In the genomic region with DNA sequence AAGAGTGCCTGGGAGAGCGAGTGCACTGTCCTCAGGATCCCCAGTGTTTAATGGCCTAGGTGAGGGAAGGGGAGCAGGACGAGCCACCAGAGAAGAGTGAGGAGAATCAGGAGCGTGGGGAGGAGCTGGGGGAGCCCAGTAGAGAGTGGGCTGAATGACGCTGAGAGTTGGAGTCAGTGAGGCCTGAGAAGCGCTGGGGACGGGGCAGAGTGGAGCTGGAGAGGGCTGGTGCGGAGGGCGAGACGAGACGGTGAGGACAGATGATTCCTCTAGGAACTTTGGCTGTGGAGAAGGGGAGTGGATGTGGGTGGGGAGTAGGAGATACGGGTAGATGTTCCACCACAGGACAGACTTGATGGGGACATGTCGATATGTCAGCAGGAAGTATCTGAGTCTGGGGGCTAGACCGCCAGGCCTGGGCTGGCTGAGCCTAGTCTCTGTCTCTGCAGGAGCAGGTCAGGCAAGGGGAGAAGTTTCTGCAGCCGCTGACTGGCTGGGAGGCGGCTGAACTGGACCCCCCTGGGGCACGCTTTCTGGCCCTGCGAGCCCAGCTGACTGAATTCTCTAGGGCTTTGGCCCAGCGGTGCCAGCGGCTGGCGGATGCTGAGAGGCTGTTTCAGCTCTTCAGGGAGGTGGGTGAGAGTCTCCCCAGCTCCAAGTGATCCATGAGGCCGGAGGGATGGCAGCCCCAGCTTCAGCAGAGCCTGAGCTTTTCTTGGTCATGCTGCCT, we compare ENCODE assay signal across 20 cellular contexts. TPM values are rescaled to one million over a fixed set of nuclear protein-coding genes. Genes with fewer than 3 reads are reported as not detected.
DNase-seq lines count a peak whose midpoint lies in the region; ATAC-seq, FAIRE-seq and TF ChIP-seq lines count a peak whose summit lies in the region.
"Had no signal": no experiment of that assay in that cellular context is flagged by ENCODE, and none has a peak within 500 bp of the region (broad histone marks: within the 10 kb centered on the region; RNA-seq: fewer than 3 reads in every experiment).

No MANE protein-coding gene starts in this region.

- POLR2A ChIA-PET in HEK293 (lab: Yijun Ruan, JAX) (interaction anchor here (0.5 kb wide), 2 partner anchors 36 to 138 kb away, joined by 3 to 5 read pairs; no protein-coding TSS in a partner anchor), PC-3 (lab: Charles Lee; ENCODE audit: unreplicated experiment) (no interaction called here)

- no peak overlapping the region for H3K4me3 Mint-ChIP-seq in astrocyte (ENCODE audit: unreplicated experiment)
- H3K4me3 Mint-ChIP-seq: HFFc6 had no signal

- no peaks in the 10 kb centered on the region for H3K9me3 ChIP-seq in HEK293 (ENCODE audit: control insufficient read depth, insufficient read depth, low read depth, low read length)
- H3K9me3 ChIP-seq in astrocyte (ENCODE audit: insufficient read depth, low read depth, low read length): no peaks in the 10 kb centered on the region
- no peaks in the 10 kb centered on the region for H3K9me3 ChIP-seq in parathyroid adenoma (ENCODE audit: control insufficient read depth, low read length)
- H3K9me3 ChIP-seq in PC-3 (ENCODE audit: low read length): no peaks in the 10 kb centered on the region
- H3K9me3 ChIP-seq in vagina: no peaks in the 10 kb centered on the region
- H3K9me3 ChIP-seq: MG63, SK-N-SH had no signal

- H3K27ac ChIP-seq in HEK293 (ENCODE audit: extremely low read depth, low read depth, low read length) (no peak overlapping the region), astrocyte (ENCODE audit: low read depth, low read length) (no peak overlapping the region), parathyroid adenoma (peak overlapping the region; percentile 15), PC-3 (ENCODE audit: low read length) (no peak overlapping the region), vagina (no peak overlapping the region)
- H3K27ac ChIP-seq: 22Rv1, KMS-11 had no signal

- H2AFZ ChIP-seq in astrocyte (ENCODE audit: low read depth, low read length) (no peak overlapping the region), parathyroid adenoma (no peak overlapping the region), PC-3 (ENCODE audit: low read length) (no peak overlapping the region)

- intact Hi-C loops in PC-3 (cut with micrococcal nuclease): no loop called here
- intact Hi-C loops in vagina (cut with DNase I): no loop called here

- no peaks in the 10 kb centered on the region for H3F3A ChIP-seq in PC-3 (ENCODE audit: low read length, unreplicated experiment)

- H3K4me1 Mint-ChIP-seq in astrocyte (ENCODE audit: low read depth, unreplicated experiment): peaks cover 12% of the 10 kb centered on the region

- no peak for TF ChIP-seq CTCF in HEK293 (tag by site-specific recombination; IDR thresholded peaks at IDR 0.05)
- TF ChIP-seq CTCF in astrocyte (IDR thresholded peaks at IDR 0.05; ENCODE audit: insufficient read depth, low read depth, low read length): no peak
- no peak for TF ChIP-seq CTCF in parathyroid adenoma (IDR thresholded peaks at IDR 0.05)
- no peak for TF ChIP-seq CTCF in PC-3 (conservative IDR thresholded peaks at IDR 0.05; ENCODE audit: low read depth, low read length)
- TF ChIP-seq CTCF in vagina (IDR thresholded peaks at IDR 0.05): no peak

- H4K20me1 ChIP-seq in astrocyte (ENCODE audit: insufficient read depth, low read length) (no peaks in the 10 kb centered on the region), PC-3 (ENCODE audit: low read length) (no peaks in the 10 kb centered on the region)

- FAIRE-seq in astrocyte (lab: Jason Lieb, UNC): no peak

- H3K4me1 ChIP-seq in HEK293 (ENCODE audit: control insufficient read depth, insufficient read depth, low read length) (no peaks in the 10 kb centered on the region), astrocyte (ENCODE audit: insufficient read depth, low read length) (peaks cover under 1% of the 10 kb centered on the region), parathyroid adenoma (peaks cover 7% of the 10 kb centered on the region), PC-3 (ENCODE audit: insufficient read depth, low read length) (no peaks in the 10 kb centered on the region; the same call in 1 of the 2 replicates), vagina (peaks cover 4% of the 10 kb centered on the region)

- H3K4me3 ChIP-seq in HEK293 (ENCODE audit: low read depth, low read length) (no peak overlapping the region), astrocyte (ENCODE audit: insufficient read depth, low read depth, low read length) (no peak overlapping the region), parathyroid adenoma (ENCODE audit: low read depth, low read length) (no peak overlapping the region), PC-3 (ENCODE audit: low read length) (no peak overlapping the region), vagina (no peak overlapping the region)
- H3K4me3 ChIP-seq: MG63 had no signal

- H3K4me2 ChIP-seq in astrocyte (ENCODE audit: low read length): no peak overlapping the region
- H3K4me2 ChIP-seq in parathyroid adenoma (ENCODE audit: low read length): no peak overlapping the region
- no peak overlapping the region for H3K4me2 ChIP-seq in PC-3 (ENCODE audit: low read length)
- H3K4me2 ChIP-seq: KMS-11, SK-N-SH had no signal

- no TSS peak for BruUV-seq in PC-3 (replicated peaks; lab: Mats Ljungman, UMichigan)

- DNase-seq in DMS79 treated with DMSO at 0.1 percent for 48 hours (lab: John Stamatoyannopoulos, UW) (peak; percentile 35), DMS79 (lab: John Stamatoyannopoulos, UW) (no peak), astrocyte (ENCODE audit: low read depth) (no peak), NCI-H1105 treated with DMSO at 0.1 percent for 48 hours (lab: John Stamatoyannopoulos, UW) (no peak), PC-3 (no peak), vagina (ENCODE audit: extremely low spot score in 2 of 2) (no peak)
- DNase-seq: DND-41, GF-D8, GOT3, MG63, NCI-H187 treated with DMSO at 0.1 percent for 48 hours, NCI-H524 treated with DMSO at 0.1 percent for 48 hours, Right ventricle myocardium superior had no signal

- H3K36me3 Mint-ChIP-seq in astrocyte (ENCODE audit: low read depth, unreplicated experiment): peaks cover 6% of the 10 kb centered on the region

- no peaks in the 10 kb centered on the region for H3K9me2 ChIP-seq in PC-3 (replicated peaks; ENCODE audit: low read length)
- H3K9me2 ChIP-seq: SK-N-SH had no signal

- H3K79me2 ChIP-seq in astrocyte (ENCODE audit: insufficient read depth, low read length): no peaks in the 10 kb centered on the region
- no peaks in the 10 kb centered on the region for H3K79me2 ChIP-seq in parathyroid adenoma
- no peaks in the 10 kb centered on the region for H3K79me2 ChIP-seq in PC-3 (ENCODE audit: low read length)

- no peak for TF ChIP-seq POLR2A in vagina (IDR thresholded peaks at IDR 0.05)

- CTCF ChIA-PET in HEK293 (lab: Yijun Ruan, JAX) (interaction anchor here (0.6 to 3.8 kb wide), 19 partner anchors 9 to 1651 kb away, joined by 3 to 26 read pairs (median 4); partner anchors contain the start of genes KCTD19, LRRC36 and SLC9A5), PC-3 (lab: Charles Lee) (interaction anchor here (1.5 kb wide), 1 partner anchor 23 kb away, joined by 18 read pairs; no protein-coding TSS in a partner anchor)

- peak overlapping the region; percentile 42 for H3K27ac Mint-ChIP-seq in astrocyte (ENCODE audit: unreplicated experiment)
- H3K27ac Mint-ChIP-seq: HFFc6 had no signal

- ATAC-seq in PC-3: no peak

- H3K9ac ChIP-seq in astrocyte (ENCODE audit: low read length) (no peak overlapping the region), parathyroid adenoma (no peak overlapping the region), PC-3 (ENCODE audit: low read length) (no peak overlapping the region)
- H3K9ac ChIP-seq: KMS-11, SK-N-SH had no signal

- peaks cover 31% of the 10 kb centered on the region for H3K27me3 Mint-ChIP-seq in astrocyte (ENCODE audit: low read depth, unreplicated experiment)

- H3K36me3 ChIP-seq in HEK293 (ENCODE audit: control insufficient read depth in 2 of 2, insufficient read depth in 1 of 2, low read length in 2 of 2) (peaks cover 0 to 44% of the 10 kb centered on the region in 2 experiments; a peak in 1 of 3 replicates), astrocyte (ENCODE audit: insufficient read depth, low read length) (no peaks in the 10 kb centered on the region), parathyroid adenoma (ENCODE audit: control insufficient read depth, insufficient read depth, low read length) (no peaks in the 10 kb centered on the region), PC-3 (ENCODE audit: low read depth, low read length) (no peaks in the 10 kb centered on the region), vagina (no peaks in the 10 kb centered on the region)

- H3K27me3 ChIP-seq in astrocyte (ENCODE audit: insufficient read depth, low read length) (no peaks in the 10 kb centered on the region), parathyroid adenoma (ENCODE audit: control insufficient read depth, insufficient read depth, low read length) (no peaks in the 10 kb centered on the region), PC-3 (ENCODE audit: low read length) (no peaks in the 10 kb centered on the region), vagina (no peaks in the 10 kb centered on the region)
- H3K27me3 ChIP-seq: MG63 had no signal

- H3K9me3 Mint-ChIP-seq in astrocyte (ENCODE audit: unreplicated experiment): peaks cover 3% of the 10 kb centered on the region
- H3K9me3 Mint-ChIP-seq: HFFc6 had no signal

TF ChIP-seq in HEK293, 187 proteins besides CTCF, POLR2A, EP300 and RAD21 (continues in another document):
- TF ChIP-seq, protein P1, sequence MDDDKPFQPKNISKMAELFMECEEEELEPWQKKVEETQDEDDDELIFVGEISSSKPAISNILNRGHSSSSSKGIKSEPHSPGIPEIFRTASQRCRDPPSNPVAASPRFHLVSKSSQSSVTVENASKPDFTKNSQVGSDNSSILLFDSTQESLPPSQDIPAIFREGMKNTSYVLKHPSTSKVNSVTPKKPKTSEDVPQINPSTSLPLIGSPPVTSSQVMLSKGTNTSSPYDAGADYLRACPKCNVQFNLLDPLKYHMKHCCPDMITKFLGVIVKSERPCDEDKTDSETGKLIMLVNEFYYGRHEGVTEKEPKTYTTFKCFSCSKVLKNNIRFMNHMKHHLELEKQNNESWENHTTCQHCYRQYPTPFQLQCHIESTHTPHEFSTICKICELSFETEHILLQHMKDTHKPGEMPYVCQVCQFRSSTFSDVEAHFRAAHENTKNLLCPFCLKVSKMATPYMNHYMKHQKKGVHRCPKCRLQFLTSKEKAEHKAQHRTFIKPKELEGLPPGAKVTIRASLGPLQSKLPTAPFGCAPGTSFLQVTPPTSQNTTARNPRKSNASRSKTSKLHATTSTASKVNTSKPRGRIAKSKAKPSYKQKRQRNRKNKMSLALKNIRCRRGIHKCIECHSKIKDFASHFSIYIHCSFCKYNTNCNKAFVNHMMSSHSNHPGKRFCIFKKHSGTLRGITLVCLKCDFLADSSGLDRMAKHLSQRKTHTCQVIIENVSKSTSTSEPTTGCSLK (tag by site-specific recombination; IDR thresholded peaks at IDR 0.05): no peak

RNA-seq across cellular contexts. Expression of gene PLEKHG4, which starts 4.7 kb away (rescaled TPM):
- total RNA-seq in astrocyte (1.8 and 2.4 TPM in 2 replicates), PC-3 (2014; rRNA removed) (8.9 and 15.6 TPM in 2 replicates), vagina (9.8 TPM)

RNA-seq across cellular contexts. Expression of gene SLC9A5, which starts 35.2 kb away (rescaled TPM):
- total RNA-seq in astrocyte (2.4 and 2.5 TPM in 2 replicates), PC-3 (2014; rRNA removed) (0.81 and 1.1 TPM in 2 replicates), vagina (0.49 TPM)

RNA-seq across cellular contexts. Expression of gene FHOD1, which starts 36.7 kb away (rescaled TPM):
- total RNA-seq in astrocyte: 38.1 and 40.5 TPM in 2 replicates
- 45.5 and 57.1 TPM in 2 replicates for total RNA-seq in PC-3 (2014; rRNA removed)
- total RNA-seq in vagina: 17.2 TPM

RNA-seq across cellular contexts. Expression of gene KCTD19, which starts 42.5 kb away (rescaled TPM):
- total RNA-seq in astrocyte (not detected in 2 replicates), PC-3 (2014; rRNA removed) (not detected in 2 replicates), vagina (not detected)
- total RNA-seq: HFFc6, Right ventricle myocardium superior had no signal

RNA-seq across cellular contexts. Expression of gene LRRC36, which starts 42.6 kb away (rescaled TPM):
- total RNA-seq in astrocyte: not detected in 2 replicates
- total RNA-seq in PC-3 (2014; rRNA removed): 0.92 TPM in 1 of 2 replicates, not detected in the other
- total RNA-seq in vagina: not detected
- total RNA-seq: HFFc6; Right ventricle myocardium superior; T-helper 1 cell treated with Interleukin-12 subunit alpha and Interleukin-12 subunit beta and Interleukin-4 antibody, amounts not matched to agents 30 ng/mL and 1 ng/mL, for 36 hours had no signal
